22 cellular contexts compared by ENCODE assay signal in genomic region chr2:236040600-236041328, GRCh38.
DNase-seq lines count a peak whose midpoint lies in the region; ATAC-seq and TF ChIP-seq lines count a peak whose summit lies in the region.
"Had no signal": no experiment of that assay in that cellular context is flagged by ENCODE, and none has a peak within 500 bp of the region (broad histone marks: within the 10 kb centered on the region; RNA-seq: fewer than 3 reads in every experiment).

No MANE protein-coding gene starts in this region.

- DNase-seq in Calu3 (peak; percentile 14), RWPE1 (ENCODE audit: low spot score) (peak; percentile 85), epithelial cell of prostate (ENCODE audit: low read depth, low spot score) (peak; percentile 81), kidney tubule cell (ENCODE audit: low spot score) (peak; percentile 80), activated T-cell treated with anti-CD3 and anti-CD28 coated beads for 4 hours (no peak), KG1 (lab: John Stamatoyannopoulos, UW) (no peak)
- DNase-seq in activated CD8-positive, alpha-beta T cell treated with anti-CD3 and anti-CD28 coated beads, Interleukin-2, amount 10 ng/mL, durations not matched to agents 7 days and 5 days, result no peak
- DNase-seq: CD8-positive, alpha-beta T cell; DMS79; IMR-90; Karpas-422; MM.1S; NCI-H1092; NCI-H1436 treated with DMSO at 0.1 percent for 48 hours; NCI-H2029; NCI-H345; NCI-H524 treated with DMSO at 0.1 percent for 48 hours; SIG-M5 had no signal

- H3K27ac ChIP-seq in RWPE1 (peak overlapping the region; percentile 73), epithelial cell of prostate (peak overlapping the region; percentile 50)
- H3K27ac ChIP-seq: BLaER1 treated with 17β-estradiol and CSF1 and Interleukin-3, amounts not matched to agents 10 nM and 100 nM had no signal

- TF ChIP-seq CTCF in Calu3 (IDR thresholded peaks at IDR 0.05; ENCODE audit: unreplicated experiment) (no peak), RWPE1 (conservative IDR thresholded peaks at IDR 0.05; ENCODE audit: low read depth) (no peak)

- CTCF ChIA-PET in Calu3 (lab: Charles Lee) (no interaction called here), RWPE1 (lab: Yijun Ruan, JAX) (no interaction called here)
- CTCF ChIA-PET in activated CD8-positive, alpha-beta T cell treated with anti-CD3 and anti-CD28 coated beads, Interleukin-2, amount 10 ng/mL, durations not matched to agents 7 days and 5 days (lab: Charles Lee), result no interaction called here

- H3K27me3 Mint-ChIP-seq in Calu3 (ENCODE audit: unreplicated experiment), result no peaks in the 10 kb centered on the region
- no peaks in the 10 kb centered on the region for H3K27me3 Mint-ChIP-seq in activated CD8-positive, alpha-beta T cell treated with anti-CD3 and anti-CD28 coated beads, Interleukin-2, amount 10 ng/mL, durations not matched to agents 7 days and 5 days (ENCODE audit: low read depth)

- peaks cover 16% of the 10 kb centered on the region for H3K36me3 Mint-ChIP-seq in Calu3 (ENCODE audit: insufficient read depth, unreplicated experiment)
- no peaks in the 10 kb centered on the region for H3K36me3 Mint-ChIP-seq in activated CD8-positive, alpha-beta T cell treated with anti-CD3 and anti-CD28 coated beads, Interleukin-2, amount 10 ng/mL, durations not matched to agents 7 days and 5 days (ENCODE audit: low read depth)
- H3K36me3 Mint-ChIP-seq: CD8-positive, alpha-beta T cell had no signal

- H3K4me3 Mint-ChIP-seq in Calu3 (ENCODE audit: low read depth, unreplicated experiment), result no peak overlapping the region
- no peak overlapping the region for H3K4me3 Mint-ChIP-seq in activated CD8-positive, alpha-beta T cell treated with anti-CD3 and anti-CD28 coated beads, Interleukin-2, amount 10 ng/mL, durations not matched to agents 7 days and 5 days
- H3K4me3 Mint-ChIP-seq: CD8-positive, alpha-beta T cell; GM23338 had no signal

- intact Hi-C loops in Calu3 (cut with micrococcal nuclease; ENCODE audit: unreplicated experiment), result no loop called here

- no peak overlapping the region for H3K27ac Mint-ChIP-seq in Calu3 (ENCODE audit: unreplicated experiment)
- H3K27ac Mint-ChIP-seq in activated CD8-positive, alpha-beta T cell treated with anti-CD3 and anti-CD28 coated beads, Interleukin-2, amount 10 ng/mL, durations not matched to agents 7 days and 5 days, result no peak overlapping the region
- H3K27ac Mint-ChIP-seq: CD8-positive, alpha-beta T cell; GM23338 had no signal

- BruUV-seq in Calu3 (replicated peaks; lab: Mats Ljungman, UMichigan), result no TSS peak

- POLR2A ChIA-PET in RWPE1 (lab: Yijun Ruan, JAX; ENCODE audit: low non-redundant PET), result no interaction called here
- POLR2A ChIA-PET in activated CD8-positive, alpha-beta T cell treated with anti-CD3 and anti-CD28 coated beads, Interleukin-2, amount 10 ng/mL, durations not matched to agents 7 days and 5 days (lab: Charles Lee), result no interaction called here

- H3K4me1 Mint-ChIP-seq in Calu3 (ENCODE audit: low read depth, unreplicated experiment), result peaks cover 12% of the 10 kb centered on the region
- H3K4me1 Mint-ChIP-seq in activated CD8-positive, alpha-beta T cell treated with anti-CD3 and anti-CD28 coated beads, Interleukin-2, amount 10 ng/mL, durations not matched to agents 7 days and 5 days (ENCODE audit: low read depth), result no peaks in the 10 kb centered on the region

- H3K9me3 Mint-ChIP-seq in Calu3 (ENCODE audit: low read depth, unreplicated experiment), result no peaks in the 10 kb centered on the region
- no peaks in the 10 kb centered on the region for H3K9me3 Mint-ChIP-seq in activated CD8-positive, alpha-beta T cell treated with anti-CD3 and anti-CD28 coated beads, Interleukin-2, amount 10 ng/mL, durations not matched to agents 7 days and 5 days (ENCODE audit: insufficient read depth)
- H3K9me3 Mint-ChIP-seq: CD8-positive, alpha-beta T cell; GM23338 had no signal

- no peak for ATAC-seq in HG03039 (IDR thresholded peaks at IDR 0.05; ENCODE audit: unreplicated experiment)
- no peak for ATAC-seq in activated CD8-positive, alpha-beta T cell treated with anti-CD3 and anti-CD28 coated beads, Interleukin-2, amount 10 ng/mL, durations not matched to agents 7 days and 5 days
- ATAC-seq: CD8-positive, alpha-beta T cell; GM23338; HCT116 had no signal

Comparison
In these comparisons a context has a peak if more than half of its experiments do, and no peak if none do; other contexts are left out.
1. DNase-seq: peak in Calu3 (single experiment), RWPE1 (single experiment), epithelial cell of prostate (single experiment) and kidney tubule cell (single experiment); none in activated T-cell treated with anti-CD3 and anti-CD28 coated beads for 4 hours (single experiment), KG1 (single experiment) and activated CD8-positive, alpha-beta T cell treated with anti-CD3 and anti-CD28 coated beads, Interleukin-2, amount 10 ng/mL, durations not matched to agents 7 days and 5 days (single experiment).